17 cellular contexts compared by ENCODE assay signal in genomic region chr1:31215083-31215570, GRCh38. TPM values are rescaled to one million over a fixed set of nuclear protein-coding genes. Genes with fewer than 3 reads are reported as not detected.
DNase-seq lines count a peak whose midpoint lies in the region; ATAC-seq and TF ChIP-seq lines count a peak whose summit lies in the region.
"Had no signal": no experiment of that assay in that cellular context is flagged by ENCODE, and none has a peak within 500 bp of the region (broad histone marks: within the 10 kb centered on the region; RNA-seq: fewer than 3 reads in every experiment).

No MANE protein-coding gene starts in this region.

- DNase-seq in EH (ENCODE audit: low read depth): peak; percentile 3
- DNase-seq in RPMI7951 (ENCODE audit: low read depth): peak; percentile 18
- DNase-seq in choroid plexus epithelial cell (ENCODE audit: low read depth): peak; percentile 8
- DNase-seq in left kidney (ENCODE audit: low read depth, low spot score): peak; percentile 43
- no peak for DNase-seq in NCI-H2196 (lab: John Stamatoyannopoulos, UW; ENCODE audit: unreplicated experiment)
- DNase-seq: Calu3; CD8-positive, alpha-beta T cell; GDM1; KBM-7; NCI-H1105 treated with DMSO at 0.1 percent for 48 hours; Right ventricle myocardium superior; T-cell had no signal

- H3K4me3 ChIP-seq in choroid plexus epithelial cell (ENCODE audit: low read depth, low read length): no peak overlapping the region
- H3K4me3 ChIP-seq: BLaER1, SK-N-MC had no signal

- TF ChIP-seq CTCF in choroid plexus epithelial cell (conservative IDR thresholded peaks at IDR 0.05; ENCODE audit: low read depth, low read length): no peak

- ATAC-seq in GM18519 (IDR thresholded peaks at IDR 0.05; ENCODE audit: low FRiP score, unreplicated experiment) (no peak), GM19452 (IDR thresholded peaks at IDR 0.05; ENCODE audit: unreplicated experiment) (no peak), HG03442 (IDR thresholded peaks at IDR 0.05; ENCODE audit: unreplicated experiment) (no peak)
- ATAC-seq: CD8-positive, alpha-beta T cell; T-cell had no signal

RNA-seq across cellular contexts. Expression of gene NKAIN1, which starts 24.6 kb away (rescaled TPM):
- 0.20 and 2.2 TPM in 2 replicates for total RNA-seq in RPMI7951 (2014; rRNA removed; shearing (Covaris generic))
- total RNA-seq: Calu3; CD8-positive, alpha-beta T cell; Right ventricle myocardium superior had no signal
